In genomic region chr12:12786716-12787601, GRCh38 we compare ENCODE assay signal across 1 cellular context.
TF ChIP-seq lines count a peak whose summit lies in the region.

No MANE protein-coding gene starts in this region.

TF ChIP-seq in HepG2, 621 proteins besides CTCF, POLR2A, EP300 and RAD21 (continued from another document and continues in another):
- TF ChIP-seq, protein P1, sequence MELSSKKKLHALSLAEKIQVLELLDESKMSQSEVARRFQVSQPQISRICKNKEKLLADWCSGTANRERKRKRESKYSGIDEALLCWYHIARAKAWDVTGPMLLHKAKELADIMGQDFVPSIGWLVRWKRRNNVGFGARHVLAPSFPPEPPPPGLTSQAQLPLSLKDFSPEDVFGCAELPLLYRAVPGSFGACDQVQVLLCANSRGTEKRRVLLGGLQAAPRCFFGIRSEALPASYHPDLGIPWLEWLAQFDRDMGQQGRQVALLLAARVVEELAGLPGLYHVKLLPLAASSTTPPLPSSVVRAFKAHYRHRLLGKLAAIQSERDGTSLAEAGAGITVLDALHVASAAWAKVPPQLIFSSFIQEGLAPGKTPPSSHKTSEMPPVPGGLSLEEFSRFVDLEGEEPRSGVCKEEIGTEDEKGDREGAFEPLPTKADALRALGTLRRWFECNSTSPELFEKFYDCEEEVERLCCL (CRISPR knock-in tag; IDR thresholded peaks at IDR 0.05; ENCODE audit: borderline replicate concordance) = no peak
- TF ChIP-seq, protein P2, sequence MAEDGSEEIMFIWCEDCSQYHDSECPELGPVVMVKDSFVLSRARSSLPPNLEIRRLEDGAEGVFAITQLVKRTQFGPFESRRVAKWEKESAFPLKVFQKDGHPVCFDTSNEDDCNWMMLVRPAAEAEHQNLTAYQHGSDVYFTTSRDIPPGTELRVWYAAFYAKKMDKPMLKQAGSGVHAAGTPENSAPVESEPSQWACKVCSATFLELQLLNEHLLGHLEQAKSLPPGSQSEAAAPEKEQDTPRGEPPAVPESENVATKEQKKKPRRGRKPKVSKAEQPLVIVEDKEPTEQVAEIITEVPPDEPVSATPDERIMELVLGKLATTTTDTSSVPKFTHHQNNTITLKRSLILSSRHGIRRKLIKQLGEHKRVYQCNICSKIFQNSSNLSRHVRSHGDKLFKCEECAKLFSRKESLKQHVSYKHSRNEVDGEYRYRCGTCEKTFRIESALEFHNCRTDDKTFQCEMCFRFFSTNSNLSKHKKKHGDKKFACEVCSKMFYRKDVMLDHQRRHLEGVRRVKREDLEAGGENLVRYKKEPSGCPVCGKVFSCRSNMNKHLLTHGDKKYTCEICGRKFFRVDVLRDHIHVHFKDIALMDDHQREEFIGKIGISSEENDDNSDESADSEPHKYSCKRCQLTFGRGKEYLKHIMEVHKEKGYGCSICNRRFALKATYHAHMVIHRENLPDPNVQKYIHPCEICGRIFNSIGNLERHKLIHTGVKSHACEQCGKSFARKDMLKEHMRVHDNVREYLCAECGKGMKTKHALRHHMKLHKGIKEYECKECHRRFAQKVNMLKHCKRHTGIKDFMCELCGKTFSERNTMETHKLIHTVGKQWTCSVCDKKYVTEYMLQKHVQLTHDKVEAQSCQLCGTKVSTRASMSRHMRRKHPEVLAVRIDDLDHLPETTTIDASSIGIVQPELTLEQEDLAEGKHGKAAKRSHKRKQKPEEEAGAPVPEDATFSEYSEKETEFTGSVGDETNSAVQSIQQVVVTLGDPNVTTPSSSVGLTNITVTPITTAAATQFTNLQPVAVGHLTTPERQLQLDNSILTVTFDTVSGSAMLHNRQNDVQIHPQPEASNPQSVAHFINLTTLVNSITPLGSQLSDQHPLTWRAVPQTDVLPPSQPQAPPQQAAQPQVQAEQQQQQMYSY (CRISPR knock-in tag; IDR thresholded peaks at IDR 0.05) = peak; percentile 62; the same call in 1 of the 2 replicates
- 0 out of 2 replicates have a peak, but pooled peaks have one; percentile 41 for TF ChIP-seq ZNF704 (CRISPR knock-in tag; IDR thresholded peaks at IDR 0.05; ENCODE audit: borderline replicate concordance)
- 0 out of 2 replicates have a peak, but pooled peaks have one; percentile 15 for TF ChIP-seq ZNF205 (CRISPR knock-in tag; IDR thresholded peaks at IDR 0.05)
- peak; percentile 88 for TF ChIP-seq BCL3 (CRISPR knock-in tag; IDR thresholded peaks at IDR 0.05)
- TF ChIP-seq ELF4 (CRISPR knock-in tag; IDR thresholded peaks at IDR 0.05; ENCODE audit: borderline replicate concordance) = no peak
- no peak for TF ChIP-seq ELF1 (CRISPR knock-in tag; IDR thresholded peaks at IDR 0.05)
- TF ChIP-seq AGO2 (optimal IDR thresholded peaks at IDR 0.05; ENCODE audit: low read depth, low read length) = no peak
- peak; percentile 57 for TF ChIP-seq JARID2 (CRISPR knock-in tag; IDR thresholded peaks at IDR 0.05; ENCODE audit: insufficient replicate concordance)
- no peak for TF ChIP-seq ATRX (CRISPR knock-in tag; IDR thresholded peaks at IDR 0.05; ENCODE audit: borderline replicate concordance)
- TF ChIP-seq ESRRA (CRISPR knock-in tag; IDR thresholded peaks at IDR 0.05; ENCODE audit: low read depth) = 0 out of 2 replicates have a peak, but pooled peaks have one; percentile 21
- no peak for TF ChIP-seq SP5 (CRISPR knock-in tag; IDR thresholded peaks at IDR 0.05; ENCODE audit: borderline replicate concordance, low read depth)
- TF ChIP-seq ZNF337 (CRISPR knock-in tag; IDR thresholded peaks at IDR 0.05; ENCODE audit: borderline replicate concordance, low read depth) = no peak
- no peak for TF ChIP-seq ZBTB21 (CRISPR knock-in tag; IDR thresholded peaks at IDR 0.05)
- TF ChIP-seq AGO1 (IDR thresholded peaks at IDR 0.05; ENCODE audit: low read depth, low read length, poor library complexity, severe bottlenecking) = no peak
- TF ChIP-seq TGIF2 (CRISPR knock-in tag; IDR thresholded peaks at IDR 0.05) = no peak
- TF ChIP-seq, protein P3, sequence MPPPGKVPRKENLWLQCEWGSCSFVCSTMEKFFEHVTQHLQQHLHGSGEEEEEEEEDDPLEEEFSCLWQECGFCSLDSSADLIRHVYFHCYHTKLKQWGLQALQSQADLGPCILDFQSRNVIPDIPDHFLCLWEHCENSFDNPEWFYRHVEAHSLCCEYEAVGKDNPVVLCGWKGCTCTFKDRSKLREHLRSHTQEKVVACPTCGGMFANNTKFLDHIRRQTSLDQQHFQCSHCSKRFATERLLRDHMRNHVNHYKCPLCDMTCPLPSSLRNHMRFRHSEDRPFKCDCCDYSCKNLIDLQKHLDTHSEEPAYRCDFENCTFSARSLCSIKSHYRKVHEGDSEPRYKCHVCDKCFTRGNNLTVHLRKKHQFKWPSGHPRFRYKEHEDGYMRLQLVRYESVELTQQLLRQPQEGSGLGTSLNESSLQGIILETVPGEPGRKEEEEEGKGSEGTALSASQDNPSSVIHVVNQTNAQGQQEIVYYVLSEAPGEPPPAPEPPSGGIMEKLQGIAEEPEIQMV (CRISPR knock-in tag; IDR thresholded peaks at IDR 0.05; ENCODE audit: low read depth) = peak; percentile 70; the same call in 1 of the 2 replicates
- 0 out of 2 replicates have a peak, but pooled peaks have one; percentile 36 for TF ChIP-seq PHF20 (CRISPR knock-in tag; IDR thresholded peaks at IDR 0.05)
- no peak for TF ChIP-seq ZNF850 (CRISPR knock-in tag; conservative IDR thresholded peaks at IDR 0.05)
- peak; percentile 93; the same call in 1 of the 2 replicates for TF ChIP-seq FOXO4 (CRISPR knock-in tag; conservative IDR thresholded peaks at IDR 0.05)
- TF ChIP-seq ZBTB26 (CRISPR knock-in tag; IDR thresholded peaks at IDR 0.05; ENCODE audit: borderline replicate concordance) = no peak
- no peak for TF ChIP-seq MTA3 (CRISPR knock-in tag; IDR thresholded peaks at IDR 0.05)
- TF ChIP-seq HNF4G (IDR thresholded peaks at IDR 0.05; ENCODE audit: borderline replicate concordance, low read depth, low read length) = no peak
- TF ChIP-seq HNF4G (CRISPR knock-in tag; IDR thresholded peaks at IDR 0.05; ENCODE audit: borderline replicate concordance, low read depth) = no peak
- TF ChIP-seq, protein P4, sequence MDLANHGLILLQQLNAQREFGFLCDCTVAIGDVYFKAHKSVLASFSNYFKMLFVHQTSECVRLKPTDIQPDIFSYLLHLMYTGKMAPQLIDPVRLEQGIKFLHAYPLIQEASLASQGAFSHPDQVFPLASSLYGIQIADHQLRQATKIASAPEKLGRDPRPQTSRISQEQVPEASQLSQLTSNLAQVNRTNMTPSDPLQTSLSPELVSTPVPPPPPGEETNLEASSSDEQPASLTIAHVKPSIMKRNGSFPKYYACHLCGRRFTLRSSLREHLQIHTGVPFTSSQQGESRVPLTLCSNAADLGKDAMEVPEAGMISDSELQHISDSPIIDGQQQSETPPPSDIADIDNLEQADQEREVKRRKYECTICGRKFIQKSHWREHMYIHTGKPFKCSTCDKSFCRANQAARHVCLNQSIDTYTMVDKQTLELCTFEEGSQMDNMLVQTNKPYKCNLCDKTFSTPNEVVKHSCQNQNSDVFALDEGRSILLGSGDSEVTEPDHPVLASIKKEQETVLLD (CRISPR knock-in tag; IDR thresholded peaks at IDR 0.05; ENCODE audit: low read depth) = peak; percentile 75
- TF ChIP-seq ZNF264 (CRISPR knock-in tag; IDR thresholded peaks at IDR 0.05) = no peak
- TF ChIP-seq TARDBP (CRISPR knock-in tag; IDR thresholded peaks at IDR 0.05) = no peak
- TF ChIP-seq NFE2L1 (CRISPR knock-in tag; IDR thresholded peaks at IDR 0.05; ENCODE audit: borderline replicate concordance) = peak; percentile 35; the same call in 1 of the 2 replicates
- TF ChIP-seq RCOR2 (CRISPR knock-in tag; IDR thresholded peaks at IDR 0.05) = no peak
- peak; percentile 49; the same call in 1 of the 2 replicates for TF ChIP-seq ZMYM4 (CRISPR knock-in tag; IDR thresholded peaks at IDR 0.05)
- no peak for TF ChIP-seq ZFYVE20 (CRISPR knock-in tag; IDR thresholded peaks at IDR 0.05; ENCODE audit: borderline replicate concordance, low read depth)
- no peak for TF ChIP-seq GTF2F1 (IDR thresholded peaks at IDR 0.05; ENCODE audit: low read length)
- TF ChIP-seq TBP (CRISPR knock-in tag; IDR thresholded peaks at IDR 0.05) = no peak
- 0 out of 2 replicates have a peak, but pooled peaks have one; percentile 67 for TF ChIP-seq MEIS1 (CRISPR knock-in tag; IDR thresholded peaks at IDR 0.05; ENCODE audit: borderline replicate concordance)
- TF ChIP-seq NFIB (CRISPR knock-in tag; IDR thresholded peaks at IDR 0.05; ENCODE audit: borderline replicate concordance) = no peak
- TF ChIP-seq, protein P5, sequence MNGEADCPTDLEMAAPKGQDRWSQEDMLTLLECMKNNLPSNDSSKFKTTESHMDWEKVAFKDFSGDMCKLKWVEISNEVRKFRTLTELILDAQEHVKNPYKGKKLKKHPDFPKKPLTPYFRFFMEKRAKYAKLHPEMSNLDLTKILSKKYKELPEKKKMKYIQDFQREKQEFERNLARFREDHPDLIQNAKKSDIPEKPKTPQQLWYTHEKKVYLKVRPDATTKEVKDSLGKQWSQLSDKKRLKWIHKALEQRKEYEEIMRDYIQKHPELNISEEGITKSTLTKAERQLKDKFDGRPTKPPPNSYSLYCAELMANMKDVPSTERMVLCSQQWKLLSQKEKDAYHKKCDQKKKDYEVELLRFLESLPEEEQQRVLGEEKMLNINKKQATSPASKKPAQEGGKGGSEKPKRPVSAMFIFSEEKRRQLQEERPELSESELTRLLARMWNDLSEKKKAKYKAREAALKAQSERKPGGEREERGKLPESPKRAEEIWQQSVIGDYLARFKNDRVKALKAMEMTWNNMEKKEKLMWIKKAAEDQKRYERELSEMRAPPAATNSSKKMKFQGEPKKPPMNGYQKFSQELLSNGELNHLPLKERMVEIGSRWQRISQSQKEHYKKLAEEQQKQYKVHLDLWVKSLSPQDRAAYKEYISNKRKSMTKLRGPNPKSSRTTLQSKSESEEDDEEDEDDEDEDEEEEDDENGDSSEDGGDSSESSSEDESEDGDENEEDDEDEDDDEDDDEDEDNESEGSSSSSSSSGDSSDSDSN (CRISPR knock-in tag; IDR thresholded peaks at IDR 0.05) = peak; percentile 68
- TF ChIP-seq NCOA1 (CRISPR knock-in tag; IDR thresholded peaks at IDR 0.05) = no peak
- no peak for TF ChIP-seq THAP9 (CRISPR knock-in tag; IDR thresholded peaks at IDR 0.05; ENCODE audit: borderline replicate concordance)
- TF ChIP-seq, protein P6, sequence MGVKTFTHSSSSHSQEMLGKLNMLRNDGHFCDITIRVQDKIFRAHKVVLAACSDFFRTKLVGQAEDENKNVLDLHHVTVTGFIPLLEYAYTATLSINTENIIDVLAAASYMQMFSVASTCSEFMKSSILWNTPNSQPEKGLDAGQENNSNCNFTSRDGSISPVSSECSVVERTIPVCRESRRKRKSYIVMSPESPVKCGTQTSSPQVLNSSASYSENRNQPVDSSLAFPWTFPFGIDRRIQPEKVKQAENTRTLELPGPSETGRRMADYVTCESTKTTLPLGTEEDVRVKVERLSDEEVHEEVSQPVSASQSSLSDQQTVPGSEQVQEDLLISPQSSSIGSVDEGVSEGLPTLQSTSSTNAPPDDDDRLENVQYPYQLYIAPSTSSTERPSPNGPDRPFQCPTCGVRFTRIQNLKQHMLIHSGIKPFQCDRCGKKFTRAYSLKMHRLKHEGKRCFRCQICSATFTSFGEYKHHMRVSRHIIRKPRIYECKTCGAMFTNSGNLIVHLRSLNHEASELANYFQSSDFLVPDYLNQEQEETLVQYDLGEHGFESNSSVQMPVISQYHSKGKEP (CRISPR knock-in tag; IDR thresholded peaks at IDR 0.05) = no peak
- 0 out of 2 replicates have a peak, but pooled peaks have one; percentile 39 for TF ChIP-seq JUND (CRISPR knock-in tag; IDR thresholded peaks at IDR 0.05)
